22 cellular contexts compared by ENCODE assay signal in genomic region chr14:67573268-67574010, GRCh38. TPM values are rescaled to one million over a fixed set of nuclear protein-coding genes. Genes with fewer than 3 reads are reported as not detected.
DNase-seq lines count a peak whose midpoint lies in the region; ATAC-seq, FAIRE-seq and TF ChIP-seq lines count a peak whose summit lies in the region.
"Had no signal": no experiment of that assay in that cellular context is flagged by ENCODE, and none has a peak within 500 bp of the region (broad histone marks: within the 10 kb centered on the region; RNA-seq: fewer than 3 reads in every experiment).

No MANE protein-coding gene starts in this region.

- TF ChIP-seq POLR2A in Peyer's patch (IDR thresholded peaks at IDR 0.05) (no peak), GM12891 (IDR thresholded peaks at IDR 0.05; ENCODE audit: low read depth, low read length) (no peak)

- no peak for ATAC-seq in HG03439 (IDR thresholded peaks at IDR 0.05; ENCODE audit: unreplicated experiment)

- peak; percentile 43 for DNase-seq in activated effector memory CD4-positive, alpha-beta T cell treated with anti-CD3 and anti-CD28 coated beads, Interleukin-2, amount 50 U/mL, for 16 hours
- no peak for DNase-seq in activated effector memory CD4-positive, alpha-beta T cell treated with Interleukin-2 at 50 U/mL for 16 hours
- DNase-seq in Peyer's patch = peak in 2 of 3 donors; percentile 56 to 59
- peak; percentile 62 for DNase-seq in mesenteric fat pad (ENCODE audit: low spot score)
- no peak for DNase-seq in substantia nigra (lab: John Stamatoyannopoulos, UW)
- DNase-seq in RPMI8226 = no peak
- DNase-seq in GM12891 (ENCODE audit: insufficient read length, low spot score) = no peak
- DNase-seq: DMS 273 treated with DMSO at 0.1 percent for 48 hours, GF-D8, H9, Karpas-422, MG63, NCI-H1048, NCI-H1436, NCI-H1930, NCI-H2171 treated with DMSO at 0.1 percent for 48 hours, NCI-H446, NCI-H526 treated with DMSO at 0.1 percent for 48 hours, SIG-M5 had no signal

- no peaks in the 10 kb centered on the region for H3K27me3 ChIP-seq in Peyer's patch
- H3K27me3 ChIP-seq: MG63 had no signal

- no peak for FAIRE-seq in GM12891 (lab: Jason Lieb, UNC)

- H3K27ac ChIP-seq in Peyer's patch (no peak overlapping the region), substantia nigra (ENCODE audit: low read depth, low read length, poor library complexity, severe bottlenecking) (peak overlapping the region; percentile 8)

- no peak for TF ChIP-seq CTCF in Peyer's patch (IDR thresholded peaks at IDR 0.05)

- peaks cover 0 to 18% (median 0%) of the 10 kb centered on the region in 3 donors for H3K36me3 ChIP-seq in Peyer's patch
- H3K36me3 ChIP-seq: MG63 had no signal

- no peaks in the 10 kb centered on the region for H3K9me3 ChIP-seq in Peyer's patch
- H3K9me3 ChIP-seq: MG63 had no signal

- no peak overlapping the region for H3K4me3 ChIP-seq in Peyer's patch
- H3K4me3 ChIP-seq: MG63 had no signal

- H3K4me1 ChIP-seq in Peyer's patch = peaks cover 0 to 7% (median 0%) of the 10 kb centered on the region in 4 donors

TF ChIP-seq in GM12891, 5 proteins besides CTCF, POLR2A, EP300 and RAD21:
- TF ChIP-seq TAF1 (IDR thresholded peaks at IDR 0.05; ENCODE audit: low read depth, low read length) (no peak), SPI1 (IDR thresholded peaks at IDR 0.05; ENCODE audit: low read depth, low read length) (no peak), POU2F2 (IDR thresholded peaks at IDR 0.05; ENCODE audit: low read depth, low read length) (no peak), POLR2AphosphoS5 (IDR thresholded peaks at IDR 0.05; ENCODE audit: low read depth, low read length) (no peak), PAX5 (IDR thresholded peaks at IDR 0.05; ENCODE audit: insufficient read depth, low read length, severe bottlenecking) (no peak)

RNA-seq across cellular contexts. Expression of gene PIGH, which starts 26.6 kb away (rescaled TPM):
- total RNA-seq in Peyer's patch = 10 to 100 TPM; 25.6 to 45.7 (median 28.1) TPM
- total RNA-seq in mesenteric fat pad = 16.9 TPM
- polyA plus RNA-seq in GM12891 (2012; ENCODE audit: low read depth, missing spikeins) = 16.2 TPM

RNA-seq across cellular contexts. Expression of gene PLEKHH1, which starts 40.3 kb away (rescaled TPM):
- total RNA-seq in Peyer's patch (100 to 1,000 TPM in 2 of 4 donors, 10 to 100 TPM in 2; 68.5 to 142 (median 92.0) TPM), mesenteric fat pad (6.8 TPM)
- polyA plus RNA-seq in GM12891 (2012; ENCODE audit: low read depth, missing spikeins) = 0.69 TPM
- total RNA-seq: OCI-LY7 had no signal
- polyA plus RNA-seq: IgD-negative memory B cell had no signal

RNA-seq across cellular contexts. Expression of gene ARG2, which starts 46.3 kb away (rescaled TPM):
- total RNA-seq in Peyer's patch (100 to 1,000 TPM in 1 of 4 donors, 10 to 100 TPM in 3; 13.2 to 125 (median 67.6) TPM), mesenteric fat pad (6.6 TPM)
- polyA plus RNA-seq in GM12891 (2012; ENCODE audit: low read depth, missing spikeins) = 1.5 TPM

Comparison
In these comparisons a context has a peak if more than half of its experiments do, and no peak if none do; other contexts are left out.
1. DNase-seq: peak in activated effector memory CD4-positive, alpha-beta T cell treated with anti-CD3 and anti-CD28 coated beads, Interleukin-2, amount 50 U/mL, for 16 hours (single experiment), Peyer's patch (2 of 3) and mesenteric fat pad (single experiment); none in activated effector memory CD4-positive, alpha-beta T cell treated with Interleukin-2 at 50 U/mL for 16 hours (single experiment), substantia nigra (0 of 49), RPMI8226 (single experiment) and GM12891 (single experiment).